ENCODE assay signal across 24 cellular contexts in genomic region chr2:67366832-67367412, GRCh38. TPM values are rescaled to one million over a fixed set of nuclear protein-coding genes. Genes with fewer than 3 reads are reported as not detected.
DNase-seq lines count a peak whose midpoint lies in the region; ATAC-seq and TF ChIP-seq lines count a peak whose summit lies in the region.
"Had no signal": no experiment of that assay in that cellular context is flagged by ENCODE, and none has a peak within 500 bp of the region (broad histone marks: within the 10 kb centered on the region; RNA-seq: fewer than 3 reads in every experiment).

No MANE protein-coding gene starts in this region.

- TF ChIP-seq CTCF in BE2C (IDR thresholded peaks at IDR 0.05; ENCODE audit: low read depth, low read length) (no peak), mucosa of descending colon (IDR thresholded peaks at IDR 0.05) (no peak)

- no peak overlapping the region for H3K4me3 ChIP-seq in BE2C (ENCODE audit: low read depth, low read length)
- no peak overlapping the region for H3K4me3 ChIP-seq in mucosa of descending colon
- no peak overlapping the region for H3K4me3 ChIP-seq in MG63
- H3K4me3 ChIP-seq: A549, BLaER1, GM12878 had no signal

- DNase-seq in BE2C (peak; percentile 39), SK-N-DZ (ENCODE audit: low spot score) (peak; percentile 56), mucosa of descending colon (no peak), COR-L47 (lab: John Stamatoyannopoulos, UW) (no peak), SW480 (ENCODE audit: low spot score) (no peak), MG63 (no peak)
- DNase-seq: AML-193; C1 segment of cervical spinal cord; Caco-2; CD4-positive, alpha-beta memory T cell; CD4-positive, CD25-positive, alpha-beta regulatory T cell; CD8-positive, alpha-beta memory T cell; DMS 273 treated with DMSO at 0.1 percent for 48 hours; DMS153; DMS53; DMS79; DND-41; EL; GDM1 had no signal

- intact Hi-C loops in mucosa of descending colon (cut with DNase I, micrococcal nuclease): no loop called here

- H3K4me1 ChIP-seq in BE2C (no peaks in the 10 kb centered on the region), mucosa of descending colon (ENCODE audit: low read depth) (no peaks in the 10 kb centered on the region)
- H3K4me1 ChIP-seq: A549, BLaER1, Caco-2 had no signal

- H3K36me3 ChIP-seq in BE2C: no peaks in the 10 kb centered on the region
- H3K36me3 ChIP-seq in mucosa of descending colon (ENCODE audit: low read depth): no peaks in the 10 kb centered on the region
- H3K36me3 ChIP-seq in MG63: no peaks in the 10 kb centered on the region
- H3K36me3 ChIP-seq: BLaER1 had no signal

- H3K9me3 ChIP-seq in BE2C: no peaks in the 10 kb centered on the region
- H3K9me3 ChIP-seq in mucosa of descending colon: no peaks in the 10 kb centered on the region
- H3K9me3 ChIP-seq in MG63: 0 out of 2 replicates have a peak, but pooled peaks cover 2% of the 10 kb centered on the region
- H3K9me3 ChIP-seq: BLaER1, Caco-2 had no signal

- ATAC-seq in SK-N-SH treated with all-trans-retinoic acid at 6 μM for 48 hours (peak; percentile 46; the same call in 1 of the 3 replicates), mucosa of descending colon (peak; percentile 74)
- no peak for ATAC-seq in activated CD4-positive, CD25-positive, alpha-beta regulatory T cell treated with anti-CD3 and anti-CD28 coated beads, Interleukin-2, amount 50 U/mL, for 24 hours
- ATAC-seq: A549, GM12878 had no signal

- H3K27me3 ChIP-seq in BE2C (no peaks in the 10 kb centered on the region), MG63 (no peaks in the 10 kb centered on the region)
- H3K27me3 ChIP-seq: BLaER1 had no signal

TF ChIP-seq in SK-N-SH treated with all-trans-retinoic acid at 6 μM for 48 hours, 23 proteins besides CTCF, POLR2A, EP300 and RAD21:
- TF ChIP-seq GLIS3 (CRISPR knock-in tag; IDR thresholded peaks at IDR 0.05) (no peak), ESRRG (CRISPR knock-in tag; IDR thresholded peaks at IDR 0.05) (no peak), ISL1 (CRISPR knock-in tag; IDR thresholded peaks at IDR 0.05) (peak; percentile 53), TCF4 (CRISPR knock-in tag; IDR thresholded peaks at IDR 0.05; ENCODE audit: borderline replicate concordance) (0 out of 2 replicates have a peak, but pooled peaks have one; percentile 18), CSDC2 (CRISPR knock-in tag; IDR thresholded peaks at IDR 0.05) (no peak), PPARA (CRISPR knock-in tag; IDR thresholded peaks at IDR 0.05; ENCODE audit: borderline replicate concordance) (no peak)
- TF ChIP-seq, protein P1, sequence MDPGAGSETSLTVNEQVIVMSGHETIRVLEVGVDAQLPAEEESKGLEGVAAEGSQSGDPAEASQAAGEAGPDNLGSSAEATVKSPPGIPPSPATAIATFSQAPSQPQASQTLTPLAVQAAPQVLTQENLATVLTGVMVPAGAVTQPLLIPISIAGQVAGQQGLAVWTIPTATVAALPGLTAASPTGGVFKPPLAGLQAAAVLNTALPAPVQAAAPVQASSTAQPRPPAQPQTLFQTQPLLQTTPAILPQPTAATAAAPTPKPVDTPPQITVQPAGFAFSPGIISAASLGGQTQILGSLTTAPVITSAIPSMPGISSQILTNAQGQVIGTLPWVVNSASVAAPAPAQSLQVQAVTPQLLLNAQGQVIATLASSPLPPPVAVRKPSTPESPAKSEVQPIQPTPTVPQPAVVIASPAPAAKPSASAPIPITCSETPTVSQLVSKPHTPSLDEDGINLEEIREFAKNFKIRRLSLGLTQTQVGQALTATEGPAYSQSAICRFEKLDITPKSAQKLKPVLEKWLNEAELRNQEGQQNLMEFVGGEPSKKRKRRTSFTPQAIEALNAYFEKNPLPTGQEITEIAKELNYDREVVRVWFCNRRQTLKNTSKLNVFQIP (CRISPR knock-in tag; IDR thresholded peaks at IDR 0.05; ENCODE audit: borderline replicate concordance, low read depth): no peak

RNA-seq across cellular contexts. Expression of gene ETAA1, which starts 30.2 kb away (rescaled TPM):
- polyA plus RNA-seq in BE2C (2012; ENCODE audit: insufficient read depth, insufficient read length, low read depth): 4.3 TPM
- polyA plus RNA-seq in SK-N-DZ (2014; cell fraction: cytosol; rRNA removed): 29.2 and 34.6 TPM in 2 replicates
- 40.1 and 50.4 TPM in 2 replicates for polyA plus RNA-seq in SK-N-DZ (2014; cell fraction: nucleus; rRNA removed)
- 1 to 10 TPM; 7.4 to 9.1 (median 8.8) TPM for total RNA-seq in mucosa of descending colon
- 9.5 and 27.6 TPM in 2 replicates for total RNA-seq in MG63 (2014; rRNA removed; shearing (Covaris generic); ENCODE audit: low replicate concordance)

Comparison
In these comparisons a context has a peak if more than half of its experiments do, and no peak if none do; other contexts are left out.
1. DNase-seq: peak in BE2C (single experiment) and SK-N-DZ (single experiment); none in mucosa of descending colon (0 of 3), COR-L47 (single experiment), SW480 (single experiment) and MG63 (single experiment).
2. ATAC-seq: peak in SK-N-SH treated with all-trans-retinoic acid at 6 μM for 48 hours (single experiment) and mucosa of descending colon (single experiment); none in activated CD4-positive, CD25-positive, alpha-beta regulatory T cell treated with anti-CD3 and anti-CD28 coated beads, Interleukin-2, amount 50 U/mL, for 24 hours (0 of 2).